ENCODE assay signal across 12 cellular contexts in genomic region chr20:32444474-32445220, GRCh38.
DNase-seq lines count a peak whose midpoint lies in the region; ATAC-seq lines count a peak whose summit lies in the region.
"Had no signal": no experiment of that assay in that cellular context is flagged by ENCODE, and none has a peak within 500 bp of the region (broad histone marks: within the 10 kb centered on the region; RNA-seq: fewer than 3 reads in every experiment).

No MANE protein-coding gene starts in this region.

- no peaks in the 10 kb centered on the region for H3K9me3 Mint-ChIP-seq in activated CD4-positive, alpha-beta T cell treated with anti-CD3 and anti-CD28 coated beads, Interleukin-2, amount 10 ng/mL, durations not matched to agents 24 days and 14 days
- H3K9me3 Mint-ChIP-seq in activated CD8-positive, alpha-beta T cell treated with anti-CD3 and anti-CD28 coated beads, Interleukin-2, amount 10 ng/mL, durations not matched to agents 7 days and 5 days (ENCODE audit: insufficient read depth): no peaks in the 10 kb centered on the region
- no peaks in the 10 kb centered on the region for H3K9me3 Mint-ChIP-seq in memory B cell
- H3K9me3 Mint-ChIP-seq in stimulated activated naive CD8-positive, alpha-beta T cell treated with anti-CD3 and anti-CD28 coated beads, Interleukin-15, amount 100 ng/mL, for 72 hours: no peaks in the 10 kb centered on the region

- no peak for DNase-seq in activated CD4-positive, alpha-beta T cell treated with anti-CD3 and anti-CD28 coated beads, Interleukin-2, amount 10 ng/mL, durations not matched to agents 24 days and 14 days
- no peak for DNase-seq in activated CD4-positive, alpha-beta T cell treated with anti-CD3 and anti-CD28 coated beads for 48 hours
- DNase-seq in activated CD8-positive, alpha-beta T cell treated with anti-CD3 and anti-CD28 coated beads, Interleukin-2, amount 10 ng/mL, durations not matched to agents 7 days and 5 days: no peak
- DNase-seq in memory B cell (ENCODE audit: low spot score in 2 of 2) (no peak), SW 1271 (lab: John Stamatoyannopoulos, UW) (no peak)
- DNase-seq in stimulated activated naive CD8-positive, alpha-beta T cell treated with anti-CD3 and anti-CD28 coated beads, Interleukin-15, amount 100 ng/mL, for 72 hours: no peak
- no peak for DNase-seq in activated effector memory CD4-positive, alpha-beta T cell treated with anti-CD3 and anti-CD28 coated beads, Interleukin-2, amount 50 U/mL, for 16 hours
- DNase-seq: activated CD4-positive, alpha-beta T cell treated with anti-CD3 and anti-CD28 coated beads, Interleukin-2, amount 50 U/mL, for 1 hour; dermis blood vessel endothelial cell; DMS153; MG63 had no signal

- H3K36me3 Mint-ChIP-seq in activated CD4-positive, alpha-beta T cell treated with anti-CD3 and anti-CD28 coated beads, Interleukin-2, amount 10 ng/mL, durations not matched to agents 24 days and 14 days (ENCODE audit: low read depth): peaks cover 19% of the 10 kb centered on the region
- peaks cover 30% of the 10 kb centered on the region for H3K36me3 Mint-ChIP-seq in activated CD8-positive, alpha-beta T cell treated with anti-CD3 and anti-CD28 coated beads, Interleukin-2, amount 10 ng/mL, durations not matched to agents 7 days and 5 days (ENCODE audit: low read depth)
- H3K36me3 Mint-ChIP-seq in memory B cell: peaks cover 9% of the 10 kb centered on the region

- no peak for ATAC-seq in activated CD8-positive, alpha-beta T cell treated with anti-CD3 and anti-CD28 coated beads, Interleukin-2, amount 10 ng/mL, durations not matched to agents 7 days and 5 days
- ATAC-seq in memory B cell (ENCODE audit: low read depth) (no peak), HG02840 (IDR thresholded peaks at IDR 0.05; ENCODE audit: low FRiP score, unreplicated experiment) (no peak)
- ATAC-seq in stimulated activated naive CD8-positive, alpha-beta T cell treated with anti-CD3 and anti-CD28 coated beads, Interleukin-15, amount 100 ng/mL, for 72 hours: no peak

- no peaks in the 10 kb centered on the region for H3K27me3 Mint-ChIP-seq in activated CD4-positive, alpha-beta T cell treated with anti-CD3 and anti-CD28 coated beads, Interleukin-2, amount 10 ng/mL, durations not matched to agents 24 days and 14 days
- no peaks in the 10 kb centered on the region for H3K27me3 Mint-ChIP-seq in activated CD8-positive, alpha-beta T cell treated with anti-CD3 and anti-CD28 coated beads, Interleukin-2, amount 10 ng/mL, durations not matched to agents 7 days and 5 days (ENCODE audit: low read depth)
- H3K27me3 Mint-ChIP-seq in memory B cell: no peaks in the 10 kb centered on the region
- no peaks in the 10 kb centered on the region for H3K27me3 Mint-ChIP-seq in stimulated activated naive CD8-positive, alpha-beta T cell treated with anti-CD3 and anti-CD28 coated beads, Interleukin-15, amount 100 ng/mL, for 72 hours

- H3K4me1 Mint-ChIP-seq in activated CD4-positive, alpha-beta T cell treated with anti-CD3 and anti-CD28 coated beads, Interleukin-2, amount 10 ng/mL, durations not matched to agents 24 days and 14 days: peaks cover 11% of the 10 kb centered on the region
- peaks cover 14% of the 10 kb centered on the region for H3K4me1 Mint-ChIP-seq in activated CD8-positive, alpha-beta T cell treated with anti-CD3 and anti-CD28 coated beads, Interleukin-2, amount 10 ng/mL, durations not matched to agents 7 days and 5 days (ENCODE audit: low read depth)
- H3K4me1 Mint-ChIP-seq in memory B cell: peaks cover 29% of the 10 kb centered on the region
- peaks cover 54% of the 10 kb centered on the region for H3K4me1 Mint-ChIP-seq in stimulated activated naive CD8-positive, alpha-beta T cell treated with anti-CD3 and anti-CD28 coated beads, Interleukin-15, amount 100 ng/mL, for 72 hours

- H3K4me3 Mint-ChIP-seq in activated CD4-positive, alpha-beta T cell treated with anti-CD3 and anti-CD28 coated beads, Interleukin-2, amount 10 ng/mL, durations not matched to agents 24 days and 14 days: no peak overlapping the region
- no peak overlapping the region for H3K4me3 Mint-ChIP-seq in activated CD8-positive, alpha-beta T cell treated with anti-CD3 and anti-CD28 coated beads, Interleukin-2, amount 10 ng/mL, durations not matched to agents 7 days and 5 days
- no peak overlapping the region for H3K4me3 Mint-ChIP-seq in memory B cell
- no peak overlapping the region for H3K4me3 Mint-ChIP-seq in stimulated activated naive CD8-positive, alpha-beta T cell treated with anti-CD3 and anti-CD28 coated beads, Interleukin-15, amount 100 ng/mL, for 72 hours

- POLR2A ChIA-PET in activated CD8-positive, alpha-beta T cell treated with anti-CD3 and anti-CD28 coated beads, Interleukin-2, amount 10 ng/mL, durations not matched to agents 7 days and 5 days (lab: Charles Lee): no interaction called here

- intact Hi-C loops in activated CD4-positive, alpha-beta T cell treated with anti-CD3 and anti-CD28 coated beads, Interleukin-2, amount 10 ng/mL, durations not matched to agents 24 days and 14 days (cut with micrococcal nuclease): no loop called here

- H3K27ac Mint-ChIP-seq in activated CD4-positive, alpha-beta T cell treated with anti-CD3 and anti-CD28 coated beads, Interleukin-2, amount 10 ng/mL, durations not matched to agents 24 days and 14 days: peak overlapping the region; percentile 47
- peak overlapping the region; percentile 59 for H3K27ac Mint-ChIP-seq in activated CD8-positive, alpha-beta T cell treated with anti-CD3 and anti-CD28 coated beads, Interleukin-2, amount 10 ng/mL, durations not matched to agents 7 days and 5 days
- H3K27ac Mint-ChIP-seq in memory B cell: peak overlapping the region; percentile 86
- H3K27ac Mint-ChIP-seq in stimulated activated naive CD8-positive, alpha-beta T cell treated with anti-CD3 and anti-CD28 coated beads, Interleukin-15, amount 100 ng/mL, for 72 hours: peak overlapping the region; percentile 85 to 94

- CTCF ChIA-PET in activated CD8-positive, alpha-beta T cell treated with anti-CD3 and anti-CD28 coated beads, Interleukin-2, amount 10 ng/mL, durations not matched to agents 7 days and 5 days (lab: Charles Lee): interaction anchor here (1.4 to 1.7 kb wide), 2 partner anchors 40 to 229 kb away, joined by 5 read pairs; partner anchors contain the start of gene C20orf203
